In the genomic region with DNA sequence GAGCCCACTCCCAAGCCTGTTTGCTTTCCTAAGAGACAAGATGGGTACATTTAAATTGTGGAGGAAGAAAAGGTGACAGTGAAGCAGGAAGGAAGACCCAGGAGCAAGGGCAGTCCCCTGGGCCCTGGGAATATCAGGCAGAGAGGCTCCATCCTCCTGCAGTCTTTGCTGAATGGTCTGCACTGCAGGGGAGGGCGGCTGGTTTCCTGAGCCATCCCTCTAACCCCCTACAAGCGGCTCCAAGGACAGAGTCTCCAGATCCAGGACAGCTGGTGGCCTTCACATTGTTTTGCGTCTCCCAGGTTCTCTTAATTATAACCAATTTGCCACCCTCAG, we compare ENCODE assay signal across 13 cellular contexts. TPM values are rescaled to one million over a fixed set of nuclear protein-coding genes. Genes with fewer than 3 reads are reported as not detected.
DNase-seq lines count a peak whose midpoint lies in the region; ATAC-seq, FAIRE-seq and TF ChIP-seq lines count a peak whose summit lies in the region.
"Had no signal": no experiment of that assay in that cellular context is flagged by ENCODE, and none has a peak within 500 bp of the region (broad histone marks: within the 10 kb centered on the region; RNA-seq: fewer than 3 reads in every experiment).

No MANE protein-coding gene starts in this region.

- no peak overlapping the region for H3K4me3 Mint-ChIP-seq in astrocyte (ENCODE audit: unreplicated experiment)
- H3K4me3 Mint-ChIP-seq: naive thymus-derived CD4-positive, alpha-beta T cell had no signal

- ATAC-seq in GM18873 (IDR thresholded peaks at IDR 0.05; ENCODE audit: low FRiP score, unreplicated experiment) (no peak), SK-N-SH treated with all-trans-retinoic acid at 6 μM for 48 hours (no peak), HG03378 (IDR thresholded peaks at IDR 0.05; ENCODE audit: unreplicated experiment) (no peak)

- H3K27ac ChIP-seq in astrocyte (ENCODE audit: low read depth, low read length) (no peak overlapping the region), kidney (ENCODE audit: low read depth in 2 of 2, low read length in 2 of 2) (peak overlapping the region in 1 of 2 donors; percentile 65), rectal smooth muscle tissue (ENCODE audit: low read depth, low read length) (peak overlapping the region; percentile 51)
- H3K27ac ChIP-seq: KMS-11 had no signal

- peaks cover 5% of the 10 kb centered on the region for H3K27me3 ChIP-seq in astrocyte (ENCODE audit: insufficient read depth, low read length)
- no peaks in the 10 kb centered on the region for H3K27me3 ChIP-seq in rectal smooth muscle tissue (ENCODE audit: control insufficient read depth, insufficient read depth, low read length)
- H3K27me3 ChIP-seq: BE2C had no signal

- peak overlapping the region; percentile 17 for H2AFZ ChIP-seq in astrocyte (ENCODE audit: low read depth, low read length)

- no peaks in the 10 kb centered on the region for H3K79me2 ChIP-seq in astrocyte (ENCODE audit: insufficient read depth, low read length)

- H3K9me3 Mint-ChIP-seq in astrocyte (ENCODE audit: unreplicated experiment): no peaks in the 10 kb centered on the region
- H3K9me3 Mint-ChIP-seq: naive thymus-derived CD4-positive, alpha-beta T cell had no signal

- H3K36me3 ChIP-seq in astrocyte (ENCODE audit: insufficient read depth, low read length) (no peaks in the 10 kb centered on the region), kidney (ENCODE audit: control insufficient read depth in 1 of 2, insufficient read depth in 2 of 2, low read length in 2 of 2) (peaks cover 0 to 2% of the 10 kb centered on the region in 2 donors), rectal smooth muscle tissue (ENCODE audit: control insufficient read depth, insufficient read depth, low read length) (peaks cover 2% of the 10 kb centered on the region)
- H3K36me3 ChIP-seq: BE2C had no signal

- H3K27me3 Mint-ChIP-seq in astrocyte (ENCODE audit: low read depth, unreplicated experiment): peaks cover 22% of the 10 kb centered on the region

- H3K9ac ChIP-seq in astrocyte (ENCODE audit: low read length): no peak overlapping the region
- no peak overlapping the region for H3K9ac ChIP-seq in kidney (ENCODE audit: low read length in 2 of 2)
- H3K9ac ChIP-seq in rectal smooth muscle tissue (ENCODE audit: low read length): no peak overlapping the region
- H3K9ac ChIP-seq: KMS-11 had no signal

- H3K4me3 ChIP-seq in astrocyte (ENCODE audit: insufficient read depth, low read depth, low read length): no peak overlapping the region
- no peak overlapping the region for H3K4me3 ChIP-seq in kidney (ENCODE audit: low read length in 2 of 2)
- no peak overlapping the region for H3K4me3 ChIP-seq in rectal smooth muscle tissue (ENCODE audit: low read length)

- FAIRE-seq in astrocyte (lab: Jason Lieb, UNC): no peak
- FAIRE-seq in kidney (lab: Jason Lieb, UNC): no peak
- FAIRE-seq: GM18507 had no signal

- H3K36me3 Mint-ChIP-seq in astrocyte (ENCODE audit: low read depth, unreplicated experiment): no peaks in the 10 kb centered on the region
- H3K36me3 Mint-ChIP-seq: naive thymus-derived CD4-positive, alpha-beta T cell had no signal

- H3K4me1 Mint-ChIP-seq in astrocyte (ENCODE audit: low read depth, unreplicated experiment): peaks cover 10% of the 10 kb centered on the region

- H4K20me1 ChIP-seq in astrocyte (ENCODE audit: insufficient read depth, low read length): no peaks in the 10 kb centered on the region

- peak overlapping the region; percentile 54 for H3K4me2 ChIP-seq in astrocyte (ENCODE audit: low read length)
- H3K4me2 ChIP-seq: KMS-11 had no signal

- TF ChIP-seq CTCF in astrocyte (IDR thresholded peaks at IDR 0.05; ENCODE audit: insufficient read depth, low read depth, low read length) (no peak), kidney (IDR thresholded peaks at IDR 0.05; ENCODE audit: borderline replicate concordance, extremely low read depth, insufficient read depth) (no peak)

- peak; percentile 74 for DNase-seq in ELF-1 (ENCODE audit: low read depth, low spot score)
- no peak for DNase-seq in astrocyte (ENCODE audit: low read depth)
- DNase-seq in kidney: peak; percentile 59
- no peak for DNase-seq in NCI-H1436 (lab: John Stamatoyannopoulos, UW)
- DNase-seq: BE2C; naive thymus-derived CD4-positive, alpha-beta T cell; SW 1271 had no signal

- no peaks in the 10 kb centered on the region for H3K4me1 ChIP-seq in astrocyte (ENCODE audit: insufficient read depth, low read length)
- H3K4me1 ChIP-seq in kidney (ENCODE audit: control insufficient read depth in 1 of 2, insufficient read depth in 1 of 2, low read depth in 1 of 2, low read length in 2 of 2): peaks cover 5 to 8% of the 10 kb centered on the region in 2 donors
- H3K4me1 ChIP-seq in rectal smooth muscle tissue (ENCODE audit: control insufficient read depth, insufficient read depth, low read length): peaks cover 2% of the 10 kb centered on the region
- H3K4me1 ChIP-seq: BE2C had no signal

- H3K27ac Mint-ChIP-seq in astrocyte (ENCODE audit: unreplicated experiment): peak overlapping the region; percentile 41
- H3K27ac Mint-ChIP-seq: naive thymus-derived CD4-positive, alpha-beta T cell had no signal

- H3K9me3 ChIP-seq in astrocyte (ENCODE audit: insufficient read depth, low read depth, low read length) (no peaks in the 10 kb centered on the region), kidney (ENCODE audit: control insufficient read depth in 1 of 2, low read length in 2 of 2) (no peaks in the 10 kb centered on the region)
- H3K9me3 ChIP-seq: BE2C had no signal

- intact Hi-C loops in kidney (cut with DNase I): no loop called here

TF ChIP-seq in SK-N-SH treated with all-trans-retinoic acid at 6 μM for 48 hours, 23 proteins besides CTCF, POLR2A, EP300 and RAD21 (continues in another document):
- TF ChIP-seq TCF4 (CRISPR knock-in tag; IDR thresholded peaks at IDR 0.05; ENCODE audit: borderline replicate concordance): no peak
- TF ChIP-seq CREB5 (CRISPR knock-in tag; IDR thresholded peaks at IDR 0.05; ENCODE audit: low read depth): no peak
- no peak for TF ChIP-seq PPARA (CRISPR knock-in tag; IDR thresholded peaks at IDR 0.05; ENCODE audit: borderline replicate concordance)
- no peak for TF ChIP-seq TOX (CRISPR knock-in tag; IDR thresholded peaks at IDR 0.05; ENCODE audit: borderline replicate concordance)
- no peak for TF ChIP-seq ZFP30 (CRISPR knock-in tag; IDR thresholded peaks at IDR 0.05)
- TF ChIP-seq ZNF70 (CRISPR knock-in tag; IDR thresholded peaks at IDR 0.05): no peak
- TF ChIP-seq SNAI2 (CRISPR knock-in tag; IDR thresholded peaks at IDR 0.05): no peak
- TF ChIP-seq, protein P1, sequence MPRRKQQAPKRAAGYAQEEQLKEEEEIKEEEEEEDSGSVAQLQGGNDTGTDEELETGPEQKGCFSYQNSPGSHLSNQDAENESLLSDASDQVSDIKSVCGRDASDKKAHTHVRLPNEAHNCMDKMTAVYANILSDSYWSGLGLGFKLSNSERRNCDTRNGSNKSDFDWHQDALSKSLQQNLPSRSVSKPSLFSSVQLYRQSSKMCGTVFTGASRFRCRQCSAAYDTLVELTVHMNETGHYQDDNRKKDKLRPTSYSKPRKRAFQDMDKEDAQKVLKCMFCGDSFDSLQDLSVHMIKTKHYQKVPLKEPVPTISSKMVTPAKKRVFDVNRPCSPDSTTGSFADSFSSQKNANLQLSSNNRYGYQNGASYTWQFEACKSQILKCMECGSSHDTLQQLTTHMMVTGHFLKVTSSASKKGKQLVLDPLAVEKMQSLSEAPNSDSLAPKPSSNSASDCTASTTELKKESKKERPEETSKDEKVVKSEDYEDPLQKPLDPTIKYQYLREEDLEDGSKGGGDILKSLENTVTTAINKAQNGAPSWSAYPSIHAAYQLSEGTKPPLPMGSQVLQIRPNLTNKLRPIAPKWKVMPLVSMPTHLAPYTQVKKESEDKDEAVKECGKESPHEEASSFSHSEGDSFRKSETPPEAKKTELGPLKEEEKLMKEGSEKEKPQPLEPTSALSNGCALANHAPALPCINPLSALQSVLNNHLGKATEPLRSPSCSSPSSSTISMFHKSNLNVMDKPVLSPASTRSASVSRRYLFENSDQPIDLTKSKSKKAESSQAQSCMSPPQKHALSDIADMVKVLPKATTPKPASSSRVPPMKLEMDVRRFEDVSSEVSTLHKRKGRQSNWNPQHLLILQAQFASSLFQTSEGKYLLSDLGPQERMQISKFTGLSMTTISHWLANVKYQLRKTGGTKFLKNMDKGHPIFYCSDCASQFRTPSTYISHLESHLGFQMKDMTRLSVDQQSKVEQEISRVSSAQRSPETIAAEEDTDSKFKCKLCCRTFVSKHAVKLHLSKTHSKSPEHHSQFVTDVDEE (CRISPR knock-in tag; IDR thresholded peaks at IDR 0.05): no peak
- no peak for TF ChIP-seq ISL1 (CRISPR knock-in tag; IDR thresholded peaks at IDR 0.05)
- TF ChIP-seq ESRRG (CRISPR knock-in tag; IDR thresholded peaks at IDR 0.05): no peak
- TF ChIP-seq, protein P2, sequence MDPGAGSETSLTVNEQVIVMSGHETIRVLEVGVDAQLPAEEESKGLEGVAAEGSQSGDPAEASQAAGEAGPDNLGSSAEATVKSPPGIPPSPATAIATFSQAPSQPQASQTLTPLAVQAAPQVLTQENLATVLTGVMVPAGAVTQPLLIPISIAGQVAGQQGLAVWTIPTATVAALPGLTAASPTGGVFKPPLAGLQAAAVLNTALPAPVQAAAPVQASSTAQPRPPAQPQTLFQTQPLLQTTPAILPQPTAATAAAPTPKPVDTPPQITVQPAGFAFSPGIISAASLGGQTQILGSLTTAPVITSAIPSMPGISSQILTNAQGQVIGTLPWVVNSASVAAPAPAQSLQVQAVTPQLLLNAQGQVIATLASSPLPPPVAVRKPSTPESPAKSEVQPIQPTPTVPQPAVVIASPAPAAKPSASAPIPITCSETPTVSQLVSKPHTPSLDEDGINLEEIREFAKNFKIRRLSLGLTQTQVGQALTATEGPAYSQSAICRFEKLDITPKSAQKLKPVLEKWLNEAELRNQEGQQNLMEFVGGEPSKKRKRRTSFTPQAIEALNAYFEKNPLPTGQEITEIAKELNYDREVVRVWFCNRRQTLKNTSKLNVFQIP (CRISPR knock-in tag; IDR thresholded peaks at IDR 0.05; ENCODE audit: borderline replicate concordance, low read depth): no peak
- TF ChIP-seq GLIS3 (CRISPR knock-in tag; IDR thresholded peaks at IDR 0.05): no peak
- TF ChIP-seq RARB (CRISPR knock-in tag; IDR thresholded peaks at IDR 0.05): no peak
- TF ChIP-seq ZFP3 (CRISPR knock-in tag; IDR thresholded peaks at IDR 0.05): no peak

RNA-seq across cellular contexts. Expression of gene EMID1, which starts 53.7 kb away (rescaled TPM):
- total RNA-seq in astrocyte (0.34 and 0.72 TPM in 2 replicates), kidney (9.6 TPM)
- polyA plus RNA-seq in kidney (ENCODE audit: insufficient read depth, low read depth, low replicate concordance): 25.5 TPM
- polyA plus RNA-seq: naive thymus-derived CD4-positive, alpha-beta T cell had no signal

Comparison
In these comparisons a context has a peak if more than half of its experiments do, and no peak if none do; other contexts are left out.
1. DNase-seq: peak in ELF-1 (single experiment) and kidney (single experiment); none in astrocyte (single experiment) and NCI-H1436 (single experiment).